8 cellular contexts compared by ENCODE assay signal in the genomic region with DNA sequence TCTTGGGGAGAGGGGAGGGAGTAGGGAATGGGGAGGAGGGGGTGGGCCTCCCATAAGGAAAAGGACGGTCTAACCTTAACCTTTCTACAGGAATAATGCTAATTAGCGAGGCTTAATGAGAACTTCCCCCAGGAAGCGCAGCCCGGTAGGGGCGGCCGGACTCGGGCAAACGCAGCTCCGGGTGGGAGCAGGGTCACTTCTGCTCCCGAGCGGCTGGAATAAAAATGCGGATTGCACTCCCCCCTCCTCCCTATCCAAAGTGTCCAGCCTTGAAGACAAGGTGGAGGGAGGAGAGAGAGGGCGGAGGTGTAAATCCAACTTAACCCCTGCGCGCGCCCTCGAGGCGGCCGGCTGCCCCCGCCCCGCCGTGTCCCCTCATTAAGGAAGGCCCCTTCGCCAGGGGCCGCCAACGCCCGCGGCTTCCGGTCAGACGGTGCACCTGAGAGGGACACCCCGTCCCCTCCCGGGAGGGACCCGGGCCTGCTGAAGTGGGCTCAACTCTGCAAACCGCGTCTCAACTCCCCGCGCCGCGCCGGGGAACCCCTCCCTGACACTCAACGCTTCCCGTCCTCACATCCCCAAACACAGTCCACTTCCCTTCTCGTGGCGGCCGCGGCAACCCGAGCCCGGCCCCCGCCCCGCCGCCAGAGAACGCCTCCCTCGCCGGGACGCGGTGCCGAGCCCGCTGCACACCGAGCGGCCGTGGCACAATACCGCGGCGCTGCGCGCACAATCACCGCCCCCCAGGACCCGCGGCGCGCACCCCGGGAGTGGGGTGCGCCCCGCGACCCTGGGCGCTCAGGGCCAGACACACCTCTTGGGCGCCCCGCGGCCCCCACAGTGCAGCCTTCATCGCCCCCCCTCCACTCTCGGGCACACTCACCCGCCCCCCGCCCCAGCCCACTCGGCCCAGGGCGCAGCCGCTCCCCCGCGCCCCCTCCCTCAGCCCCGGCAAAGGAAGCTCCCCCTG.
DNase-seq lines count a peak whose midpoint lies in the region; ATAC-seq, FAIRE-seq and TF ChIP-seq lines count a peak whose summit lies in the region.

No MANE protein-coding gene starts in this region.

- peak overlapping the region; percentile 8 to 27 for H3K9ac ChIP-seq in liver (ENCODE audit: low read depth in 1 of 2, low read length in 2 of 2)

- peak overlapping the region; percentile 98 to 99 for H3K27ac ChIP-seq in A549
- H3K27ac ChIP-seq in cingulate gyrus (ENCODE audit: low read depth, low read length), result peak overlapping the region; percentile 75
- peak overlapping the region; percentile 62 to 68 for H3K27ac ChIP-seq in liver (ENCODE audit: low read depth in 1 of 2, low read length in 2 of 2)
- peak overlapping the region; percentile 88 to 95 (median 90) for H3K27ac ChIP-seq in stomach

- POLR2A ChIA-PET in A549 (lab: Yijun Ruan, JAX), result interaction anchor here (1.5 kb wide), 1 partner anchor 125 kb away, joined by 8 read pairs; a partner anchor contains a TSS

- intact Hi-C loops in stomach (cut with DNase I; ENCODE audit: low total_unique reads), result loop anchor here (10.0 kb wide), 1 partner anchor 148 kb away; no protein-coding TSS in a partner anchor

- FAIRE-seq in A549 (lab: Jason Lieb, UNC), result no peak

- CTCF ChIA-PET in A549 (lab: Yijun Ruan, JAX), result interaction anchor here (0.8 kb wide), 1 partner anchor 8 kb away, joined by 3 read pairs; no protein-coding TSS in a partner anchor

- H3K4me1 ChIP-seq in A549 (peaks cover 28% of the 10 kb centered on the region), liver (ENCODE audit: control insufficient read depth in 4 of 4, insufficient read depth in 4 of 4, low read length in 3 of 4) (peaks cover 6 to 58% (median 32%) of the 10 kb centered on the region in 4 donors), stomach (peaks cover 40 to 76% (median 71%) of the 10 kb centered on the region in 4 donors)

- TF ChIP-seq POLR2A in A549 (IDR thresholded peaks at IDR 0.05; ENCODE audit: low read length), result no peak
- no peak for TF ChIP-seq POLR2A in stomach (IDR thresholded peaks at IDR 0.05)

- no peak for TF ChIP-seq RAD21 in A549 (conservative IDR thresholded peaks at IDR 0.05 in 1 of 2, IDR thresholded peaks at IDR 0.05 in 1 of 2)
- TF ChIP-seq RAD21 in liver (IDR thresholded peaks at IDR 0.05), result no peak

- TF ChIP-seq CTCF in A549 (IDR thresholded peaks at IDR 0.05), result no peak
- TF ChIP-seq CTCF in liver (IDR thresholded peaks at IDR 0.05; ENCODE audit: low read depth, low read length, missing input control), result no peak
- no peak for TF ChIP-seq CTCF in stomach (IDR thresholded peaks at IDR 0.05)

- H3K36me3 ChIP-seq in H7 (replicated peaks; ENCODE audit: control insufficient read depth, insufficient read depth, low read length) (peaks cover 4% of the 10 kb centered on the region), liver (ENCODE audit: control insufficient read depth in 4 of 4, insufficient read depth in 3 of 4, low read depth in 1 of 4, low read length in 3 of 4) (no peaks in the 10 kb centered on the region), stomach (no peaks in the 10 kb centered on the region)

- H3K27me3 ChIP-seq in H7 (ENCODE audit: control insufficient read depth, insufficient read depth, low read length) (no peaks in the 10 kb centered on the region), liver (ENCODE audit: control insufficient read depth in 4 of 4, insufficient read depth in 4 of 4, low read length in 3 of 4) (no peaks in the 10 kb centered on the region), stomach (no peaks in the 10 kb centered on the region)

- TF ChIP-seq EP300 in A549 (IDR thresholded peaks at IDR 0.05) (no peak), stomach (IDR thresholded peaks at IDR 0.05) (no peak)

- DNase-seq in A549 (ENCODE audit: low read depth in 1 of 2, low spot score in 1 of 2) (no peak), H7 (peak; percentile 93), SW480 (ENCODE audit: low spot score) (peak; percentile 41), stomach (peak; percentile 55)

- peak overlapping the region; percentile 91 for H3K4me2 ChIP-seq in A549

- peak overlapping the region; percentile 77 for H3K4me3 ChIP-seq in A549
- peak overlapping the region; percentile 87 for H3K4me3 ChIP-seq in H7 (ENCODE audit: insufficient read depth, low read depth, low read length)
- peak overlapping the region; percentile 68 to 96 (median 80) for H3K4me3 ChIP-seq in liver (ENCODE audit: low read depth in 1 of 3, low read length in 3 of 3)
- peak overlapping the region; percentile 70 to 92 (median 89) for H3K4me3 ChIP-seq in stomach

- H3K9me3 ChIP-seq in A549 (no peaks in the 10 kb centered on the region), liver (ENCODE audit: control insufficient read depth in 4 of 4, low read length in 3 of 4) (no peaks in the 10 kb centered on the region), stomach (no peaks in the 10 kb centered on the region)

- WGBS in A549 (ENCODE audit: missing lambda C conversion rate), result 45% methylated on average over 27 of the region's 88 CpGs
- 3% methylated on average over 88 of the region's 88 CpGs for WGBS in liver
- WGBS in stomach, 5 donors, result 1 to 4% (median 3%) methylated on average over 26 to 87 of the region's 88 CpGs

- ATAC-seq in A549, result peak; percentile 11 to 28; a peak in 3 of 6 replicates
- ATAC-seq in GM21447 (IDR thresholded peaks at IDR 0.05; ENCODE audit: unreplicated experiment), result no peak
- no peak for ATAC-seq in HG03025 (IDR thresholded peaks at IDR 0.05; ENCODE audit: low FRiP score, unreplicated experiment)

TF ChIP-seq in A549, 52 proteins besides CTCF, POLR2A, EP300 and RAD21:
- TF ChIP-seq GATA3 (IDR thresholded peaks at IDR 0.05; ENCODE audit: borderline replicate concordance) (no peak), JUN (IDR thresholded peaks at IDR 0.05) (no peak), MYC (IDR thresholded peaks at IDR 0.05; ENCODE audit: borderline replicate concordance, low read length) (no peak), ZFP36 (IDR thresholded peaks at IDR 0.05; ENCODE audit: borderline replicate concordance, partially characterized antibody) (no peak)
- TF ChIP-seq, protein P1, sequence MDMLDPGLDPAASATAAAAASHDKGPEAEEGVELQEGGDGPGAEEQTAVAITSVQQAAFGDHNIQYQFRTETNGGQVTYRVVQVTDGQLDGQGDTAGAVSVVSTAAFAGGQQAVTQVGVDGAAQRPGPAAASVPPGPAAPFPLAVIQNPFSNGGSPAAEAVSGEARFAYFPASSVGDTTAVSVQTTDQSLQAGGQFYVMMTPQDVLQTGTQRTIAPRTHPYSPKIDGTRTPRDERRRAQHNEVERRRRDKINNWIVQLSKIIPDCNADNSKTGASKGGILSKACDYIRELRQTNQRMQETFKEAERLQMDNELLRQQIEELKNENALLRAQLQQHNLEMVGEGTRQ (IDR thresholded peaks at IDR 0.05), result no peak

TF ChIP-seq in liver, 16 proteins besides CTCF, POLR2A, EP300 and RAD21 (continues in another document):
- TF ChIP-seq GABPA (IDR thresholded peaks at IDR 0.05 in 1 of 2, conservative IDR thresholded peaks at IDR 0.05 in 1 of 2) (no peak), SP1 (IDR thresholded peaks at IDR 0.05) (no peak), JUND (IDR thresholded peaks at IDR 0.05) (no peak), FOXA1 (IDR thresholded peaks at IDR 0.05) (no peak), EGR1 (IDR thresholded peaks at IDR 0.05; ENCODE audit: low read depth in 2 of 2) (no peak), YY1 (IDR thresholded peaks at IDR 0.05) (no peak), NR2F2 (IDR thresholded peaks at IDR 0.05) (no peak), FOXA2 (IDR thresholded peaks at IDR 0.05) (no peak), HNF4G (IDR thresholded peaks at IDR 0.05) (no peak)
- TF ChIP-seq, protein P2, sequence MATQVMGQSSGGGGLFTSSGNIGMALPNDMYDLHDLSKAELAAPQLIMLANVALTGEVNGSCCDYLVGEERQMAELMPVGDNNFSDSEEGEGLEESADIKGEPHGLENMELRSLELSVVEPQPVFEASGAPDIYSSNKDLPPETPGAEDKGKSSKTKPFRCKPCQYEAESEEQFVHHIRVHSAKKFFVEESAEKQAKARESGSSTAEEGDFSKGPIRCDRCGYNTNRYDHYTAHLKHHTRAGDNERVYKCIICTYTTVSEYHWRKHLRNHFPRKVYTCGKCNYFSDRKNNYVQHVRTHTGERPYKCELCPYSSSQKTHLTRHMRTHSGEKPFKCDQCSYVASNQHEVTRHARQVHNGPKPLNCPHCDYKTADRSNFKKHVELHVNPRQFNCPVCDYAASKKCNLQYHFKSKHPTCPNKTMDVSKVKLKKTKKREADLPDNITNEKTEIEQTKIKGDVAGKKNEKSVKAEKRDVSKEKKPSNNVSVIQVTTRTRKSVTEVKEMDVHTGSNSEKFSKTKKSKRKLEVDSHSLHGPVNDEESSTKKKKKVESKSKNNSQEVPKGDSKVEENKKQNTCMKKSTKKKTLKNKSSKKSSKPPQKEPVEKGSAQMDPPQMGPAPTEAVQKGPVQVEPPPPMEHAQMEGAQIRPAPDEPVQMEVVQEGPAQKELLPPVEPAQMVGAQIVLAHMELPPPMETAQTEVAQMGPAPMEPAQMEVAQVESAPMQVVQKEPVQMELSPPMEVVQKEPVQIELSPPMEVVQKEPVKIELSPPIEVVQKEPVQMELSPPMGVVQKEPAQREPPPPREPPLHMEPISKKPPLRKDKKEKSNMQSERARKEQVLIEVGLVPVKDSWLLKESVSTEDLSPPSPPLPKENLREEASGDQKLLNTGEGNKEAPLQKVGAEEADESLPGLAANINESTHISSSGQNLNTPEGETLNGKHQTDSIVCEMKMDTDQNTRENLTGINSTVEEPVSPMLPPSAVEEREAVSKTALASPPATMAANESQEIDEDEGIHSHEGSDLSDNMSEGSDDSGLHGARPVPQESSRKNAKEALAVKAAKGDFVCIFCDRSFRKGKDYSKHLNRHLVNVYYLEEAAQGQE (IDR thresholded peaks at IDR 0.05), result no peak
- TF ChIP-seq, protein P3, sequence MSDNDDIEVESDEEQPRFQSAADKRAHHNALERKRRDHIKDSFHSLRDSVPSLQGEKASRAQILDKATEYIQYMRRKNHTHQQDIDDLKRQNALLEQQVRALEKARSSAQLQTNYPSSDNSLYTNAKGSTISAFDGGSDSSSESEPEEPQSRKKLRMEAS (IDR thresholded peaks at IDR 0.05), result no peak
- TF ChIP-seq, protein P4, sequence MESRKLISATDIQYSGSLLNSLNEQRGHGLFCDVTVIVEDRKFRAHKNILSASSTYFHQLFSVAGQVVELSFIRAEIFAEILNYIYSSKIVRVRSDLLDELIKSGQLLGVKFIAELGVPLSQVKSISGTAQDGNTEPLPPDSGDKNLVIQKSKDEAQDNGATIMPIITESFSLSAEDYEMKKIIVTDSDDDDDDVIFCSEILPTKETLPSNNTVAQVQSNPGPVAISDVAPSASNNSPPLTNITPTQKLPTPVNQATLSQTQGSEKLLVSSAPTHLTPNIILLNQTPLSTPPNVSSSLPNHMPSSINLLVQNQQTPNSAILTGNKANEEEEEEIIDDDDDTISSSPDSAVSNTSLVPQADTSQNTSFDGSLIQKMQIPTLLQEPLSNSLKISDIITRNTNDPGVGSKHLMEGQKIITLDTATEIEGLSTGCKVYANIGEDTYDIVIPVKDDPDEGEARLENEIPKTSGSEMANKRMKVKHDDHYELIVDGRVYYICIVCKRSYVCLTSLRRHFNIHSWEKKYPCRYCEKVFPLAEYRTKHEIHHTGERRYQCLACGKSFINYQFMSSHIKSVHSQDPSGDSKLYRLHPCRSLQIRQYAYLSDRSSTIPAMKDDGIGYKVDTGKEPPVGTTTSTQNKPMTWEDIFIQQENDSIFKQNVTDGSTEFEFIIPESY (IDR thresholded peaks at IDR 0.05), result no peak

Comparison
In these comparisons a context has a peak if more than half of its experiments do, and no peak if none do; other contexts are left out.
1. ATAC-seq: peak in A549 (2 of 2); none in GM21447 (single experiment) and HG03025 (single experiment).
2. DNase-seq: peak in H7 (single experiment), SW480 (single experiment) and stomach (single experiment); none in A549 (0 of 2).
3. Peak in every context shown above with its lines, with median percentiles within 50 percentile points of each other: H3K27ac ChIP-seq and H3K4me3 ChIP-seq.